39 cellular contexts compared by ENCODE assay signal in the genomic region with DNA sequence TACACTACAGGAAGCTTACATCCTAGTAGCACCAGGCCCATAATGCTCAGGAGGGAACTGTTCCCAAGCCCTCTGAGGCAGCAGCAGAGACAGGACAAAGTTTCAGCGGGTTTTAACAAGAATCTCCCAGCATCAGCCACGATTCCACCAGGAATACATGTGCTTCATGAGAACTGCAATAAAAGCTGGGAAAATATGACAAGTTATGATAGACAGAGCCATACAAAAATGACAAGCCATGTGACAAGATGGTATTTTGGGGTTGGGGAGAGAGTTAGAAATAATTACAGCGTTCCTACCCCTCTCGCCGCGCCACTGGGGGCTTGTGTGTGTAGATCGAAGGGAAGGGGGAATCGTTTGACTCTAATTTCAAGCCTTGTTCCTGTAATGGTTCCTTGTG.
"Had no signal": no experiment of that assay in that cellular context is flagged by ENCODE, and none has a peak within 500 bp of the region (broad histone marks: within the 10 kb centered on the region; RNA-seq: fewer than 3 reads in every experiment).

No MANE protein-coding gene starts in this region.

- H3K4me1 Mint-ChIP-seq: activated naive CD4-positive, alpha-beta T cell treated with anti-CD3 and anti-CD28 coated beads, Interleukin-2, amount 10 ng/mL, durations not matched to agents 7 days and 5 days; activated naive CD4-positive, alpha-beta T cell treated with anti-CD3 and anti-CD28 coated beads, Interleukin-2, amount 50 U/mL, for 24 hours; activated naive CD8-positive, alpha-beta T cell treated with anti-CD3 and anti-CD28 coated beads for 36 hours; activated naive CD8-positive, alpha-beta T cell treated with anti-CD3 and anti-CD28 coated beads, Interleukin-2, amount 10 ng/mL, durations not matched to agents 7 days and 5 days; activated naive CD8-positive, alpha-beta T cell treated with anti-CD3 and anti-CD28 coated beads, Interleukin-2, amount 50 U/mL, for 24 hours; activated T-helper 17 cell treated with anti-CD3 and anti-CD28 coated beads, Interleukin-2, amount 50 U/mL, for 72 hours; central memory CD8-positive, alpha-beta T cell had no signal

- H3K27ac ChIP-seq: adrenal gland, ascending aorta, body of pancreas, brain microvascular endothelial cell, breast epithelium, cardiac muscle cell had no signal

- H3K36me3 Mint-ChIP-seq: activated naive CD4-positive, alpha-beta T cell treated with anti-CD3 and anti-CD28 coated beads, Interleukin-2, amount 10 ng/mL, durations not matched to agents 7 days and 5 days; activated naive CD4-positive, alpha-beta T cell treated with anti-CD3 and anti-CD28 coated beads, Interleukin-2, amount 50 U/mL, for 24 hours; activated naive CD8-positive, alpha-beta T cell treated with anti-CD3 and anti-CD28 coated beads for 36 hours; activated naive CD8-positive, alpha-beta T cell treated with anti-CD3 and anti-CD28 coated beads, Interleukin-2, amount 10 ng/mL, durations not matched to agents 7 days and 5 days had no signal

- H3K9me3 ChIP-seq: adrenal gland, breast epithelium had no signal

- H3K9me3 Mint-ChIP-seq: activated naive CD4-positive, alpha-beta T cell treated with anti-CD3 and anti-CD28 coated beads, Interleukin-2, amount 10 ng/mL, durations not matched to agents 7 days and 5 days; activated naive CD4-positive, alpha-beta T cell treated with anti-CD3 and anti-CD28 coated beads, Interleukin-2, amount 50 U/mL, for 24 hours; activated T-helper 1 cell treated with anti-CD3 and anti-CD28 coated beads, Interleukin-12 subunit alpha, Interleukin-12 subunit beta, Interleukin-2, Interleukin-4 antibody, amounts not matched to agents 30 ng/mL and 10 ng/mL and 1 ng/mL, durations not matched to agents 14 hours and 24 hours and 36 hours; activated T-helper 2 cell treated with anti-CD3 and anti-CD28 coated beads, Interferon-gamma antibody, Interleukin-2, Interleukin-4, amounts not matched to agents 10 μg/mL and 5 μg/mL and 100 μg/mL, durations not matched to agents 14 hours and 24 hours and 36 hours had no signal

- DNase-seq: activated effector memory CD4-positive, alpha-beta T cell treated with anti-CD3 and anti-CD28 coated beads, Interleukin-2, amount 50 U/mL, for 16 hours; activated effector memory CD4-positive, alpha-beta T cell treated with Interleukin-2 at 50 U/mL for 16 hours; activated gamma-delta T cell; activated gamma-delta T cell treated with Interleukin-2 at 50 U/mL for 16 hours; activated naive CD4-positive, alpha-beta T cell; activated naive CD4-positive, alpha-beta T cell treated with anti-CD3 and anti-CD28 coated beads for 36 hours; activated naive CD4-positive, alpha-beta T cell treated with anti-CD3 and anti-CD28 coated beads, Interleukin-2, amount 10 ng/mL, durations not matched to agents 7 days and 5 days; activated naive CD4-positive, alpha-beta T cell treated with anti-CD3 and anti-CD28 coated beads, Interleukin-2, amount 50 U/mL, for 16 hours; activated naive CD4-positive, alpha-beta T cell treated with Interleukin-2 at 50 U/mL for 16 hours; activated naive CD8-positive, alpha-beta T cell treated with anti-CD3 and anti-CD28 coated beads for 36 hours; activated naive CD8-positive, alpha-beta T cell treated with anti-CD3 and anti-CD28 coated beads, Interleukin-2, amount 10 ng/mL, durations not matched to agents 7 days and 5 days; activated naive CD8-positive, alpha-beta T cell treated with anti-CD3 and anti-CD28 coated beads, Interleukin-2, amount 50 U/mL, for 24 hours; activated T-cell treated with anti-CD3 and anti-CD28 coated beads for 4 hours; activated T-cell treated with anti-CD3 and anti-CD28 coated beads, Interleukin-2, amount 50 U/mL, for 1 hour; activated T-cell treated with anti-CD3 and anti-CD28 coated beads, Interleukin-2, amount 50 U/mL, for 24 hours; activated T-cell treated with anti-CD3 and anti-CD28 coated beads, Interleukin-2, amount 50 U/mL, for 4 hours; activated T-cell treated with anti-CD3 and anti-CD28 coated beads, Interleukin-2, amount 50 U/mL, for 48 hours; activated T-cell treated with anti-CD3 and anti-CD28 coated beads, Interleukin-2, amount 50 U/mL, for 72 hours; adrenal gland; amniotic stem cell; amygdala; anterior cingulate cortex; aorta; body of pancreas; brain microvascular endothelial cell; caudate nucleus; central memory CD4-positive, alpha-beta T cell; cerebellar nuclear complex had no signal

- H3K4me3 ChIP-seq: adrenal gland, ascending aorta, body of pancreas, breast epithelium, cardiac muscle cell had no signal

- H3K27ac Mint-ChIP-seq: activated naive CD4-positive, alpha-beta T cell treated with anti-CD3 and anti-CD28 coated beads for 36 hours; activated naive CD4-positive, alpha-beta T cell treated with anti-CD3 and anti-CD28 coated beads, Interleukin-2, amount 10 ng/mL, durations not matched to agents 7 days and 5 days; activated naive CD4-positive, alpha-beta T cell treated with anti-CD3 and anti-CD28 coated beads, Interleukin-2, amount 50 U/mL, for 24 hours; activated naive CD4-positive, alpha-beta T cell treated with anti-CD3 and anti-CD28 coated beads, Interleukin-2, amount 50 U/mL, for 72 hours; activated naive CD8-positive, alpha-beta T cell; activated naive CD8-positive, alpha-beta T cell treated with anti-CD3 and anti-CD28 coated beads for 36 hours; activated naive CD8-positive, alpha-beta T cell treated with anti-CD3 and anti-CD28 coated beads, Interleukin-2, amount 10 ng/mL, durations not matched to agents 7 days and 5 days; activated naive CD8-positive, alpha-beta T cell treated with anti-CD3 and anti-CD28 coated beads, Interleukin-2, amount 50 U/mL, for 24 hours; activated T-cell treated with anti-CD3 and anti-CD28 coated beads, Interleukin-2, amount 50 U/mL, for 24 hours; activated T-cell treated with anti-CD3 and anti-CD28 coated beads, Interleukin-2, amount 50 U/mL, for 72 hours; activated T-helper 1 cell treated with anti-CD3 and anti-CD28 coated beads, Interleukin-12 subunit alpha, Interleukin-12 subunit beta, Interleukin-2, Interleukin-4 antibody, amounts not matched to agents 30 ng/mL and 10 ng/mL and 1 ng/mL, durations not matched to agents 14 hours and 24 hours and 36 hours; activated T-helper 17 cell treated with anti-CD3 and anti-CD28 coated beads, Interleukin-2, amount 50 U/mL, for 72 hours; activated T-helper 2 cell treated with anti-CD3 and anti-CD28 coated beads, Interferon-gamma antibody, Interleukin-2, Interleukin-4, amounts not matched to agents 10 μg/mL and 5 μg/mL and 100 μg/mL, durations not matched to agents 14 hours and 24 hours and 36 hours; brain had no signal

- H3K4me1 ChIP-seq: adrenal gland, ascending aorta, body of pancreas, breast epithelium had no signal

- H3K27me3 Mint-ChIP-seq: activated naive CD4-positive, alpha-beta T cell treated with anti-CD3 and anti-CD28 coated beads, Interleukin-2, amount 10 ng/mL, durations not matched to agents 7 days and 5 days; activated naive CD4-positive, alpha-beta T cell treated with anti-CD3 and anti-CD28 coated beads, Interleukin-2, amount 50 U/mL, for 24 hours; activated naive CD8-positive, alpha-beta T cell treated with anti-CD3 and anti-CD28 coated beads, Interleukin-2, amount 50 U/mL, for 24 hours had no signal

- H3K4me3 Mint-ChIP-seq: activated naive CD4-positive, alpha-beta T cell treated with anti-CD3 and anti-CD28 coated beads for 36 hours; activated naive CD4-positive, alpha-beta T cell treated with anti-CD3 and anti-CD28 coated beads, Interleukin-2, amount 10 ng/mL, durations not matched to agents 7 days and 5 days; activated naive CD4-positive, alpha-beta T cell treated with anti-CD3 and anti-CD28 coated beads, Interleukin-2, amount 50 U/mL, for 24 hours; activated naive CD8-positive, alpha-beta T cell; activated naive CD8-positive, alpha-beta T cell treated with anti-CD3 and anti-CD28 coated beads for 36 hours; activated naive CD8-positive, alpha-beta T cell treated with anti-CD3 and anti-CD28 coated beads, Interleukin-2, amount 10 ng/mL, durations not matched to agents 7 days and 5 days; activated naive CD8-positive, alpha-beta T cell treated with anti-CD3 and anti-CD28 coated beads, Interleukin-2, amount 50 U/mL, for 24 hours; activated T-cell treated with anti-CD3 and anti-CD28 coated beads, Interleukin-2, amount 50 U/mL, for 24 hours; activated T-cell treated with anti-CD3 and anti-CD28 coated beads, Interleukin-2, amount 50 U/mL, for 4 hours; activated T-cell treated with anti-CD3 and anti-CD28 coated beads, Interleukin-2, amount 50 U/mL, for 72 hours; activated T-helper 1 cell treated with anti-CD3 and anti-CD28 coated beads, Interleukin-12 subunit alpha, Interleukin-12 subunit beta, Interleukin-2, Interleukin-4 antibody, amounts not matched to agents 30 ng/mL and 10 ng/mL and 1 ng/mL, durations not matched to agents 14 hours and 24 hours and 36 hours; activated T-helper 17 cell treated with anti-CD3 and anti-CD28 coated beads, Interleukin-2, amount 50 U/mL, for 72 hours; brain; central memory CD8-positive, alpha-beta T cell had no signal

- H3K27me3 ChIP-seq: adrenal gland, ascending aorta, body of pancreas, brain microvascular endothelial cell, breast epithelium, cardiac muscle cell had no signal

- H3K36me3 ChIP-seq: adrenal gland, ascending aorta, brain microvascular endothelial cell, breast epithelium, cardiac muscle cell had no signal

- ATAC-seq: activated naive CD4-positive, alpha-beta T cell treated with anti-CD3 and anti-CD28 coated beads, Interleukin-2, amount 50 U/mL, for 72 hours; activated naive CD8-positive, alpha-beta T cell treated with anti-CD3 and anti-CD28 coated beads, Interleukin-2, amount 50 U/mL, for 24 hours; activated T-cell treated with anti-CD3 and anti-CD28 coated beads, Interleukin-2, amount 50 U/mL, for 4 hours; activated T-cell treated with anti-CD3 and anti-CD28 coated beads, Interleukin-2, amount 50 U/mL, for 72 hours; activated T-helper 17 cell treated with anti-CD3 and anti-CD28 coated beads, Interleukin-2, amount 50 U/mL, for 72 hours; body of pancreas had no signal
